Comparison of ENCODE assay signal across 7 cellular contexts in the genomic region with DNA sequence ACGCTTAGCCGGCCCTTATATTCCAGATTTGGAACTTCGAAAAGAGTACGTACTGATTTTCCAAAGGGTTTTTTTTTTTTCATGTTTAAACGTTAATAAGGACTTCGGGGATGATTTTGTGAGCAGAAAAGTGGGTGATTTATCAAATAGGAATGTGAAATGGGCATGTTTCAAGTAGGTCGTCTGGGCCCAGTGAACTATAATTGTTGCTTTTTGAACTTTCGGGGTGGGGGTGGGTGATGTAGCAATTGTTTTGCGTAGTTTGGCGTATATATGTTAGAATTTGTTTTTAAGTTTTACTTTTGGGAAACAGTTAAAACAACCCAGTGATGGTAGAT. TPM values are rescaled to one million over a fixed set of nuclear protein-coding genes. Genes with fewer than 3 reads are reported as not detected.
DNase-seq lines count a peak whose midpoint lies in the region; ATAC-seq and TF ChIP-seq lines count a peak whose summit lies in the region.

No MANE protein-coding gene starts in this region.

- H3K27me3 Mint-ChIP-seq in HFFc6 (ENCODE audit: insufficient read depth), result peaks cover 17% of the 10 kb centered on the region

- H3K4me1 ChIP-seq in stomach smooth muscle (ENCODE audit: control insufficient read depth, insufficient read depth, low read length), result peaks cover 26% of the 10 kb centered on the region

- no peak for ATAC-seq in activated naive CD4-positive, alpha-beta T cell treated with anti-CD3 and anti-CD28 coated beads, Interleukin-2, amount 50 U/mL, for 72 hours
- ATAC-seq in HG02623 (IDR thresholded peaks at IDR 0.05; ENCODE audit: unreplicated experiment) (no peak), HG02981 (IDR thresholded peaks at IDR 0.05; ENCODE audit: unreplicated experiment) (no peak)

- H3K9me3 Mint-ChIP-seq in HFFc6, result no peaks in the 10 kb centered on the region
- no peaks in the 10 kb centered on the region for H3K9me3 Mint-ChIP-seq in activated naive CD4-positive, alpha-beta T cell treated with anti-CD3 and anti-CD28 coated beads, Interleukin-2, amount 50 U/mL, for 72 hours

- TF ChIP-seq CTCF in HFFc6 (IDR thresholded peaks at IDR 0.05), result 0 out of 2 replicates have a peak, but pooled peaks have one; percentile 16

- H3K36me3 Mint-ChIP-seq in HFFc6 (ENCODE audit: low read depth), result peaks cover 54% of the 10 kb centered on the region
- H3K36me3 Mint-ChIP-seq in activated naive CD4-positive, alpha-beta T cell treated with anti-CD3 and anti-CD28 coated beads, Interleukin-2, amount 50 U/mL, for 72 hours, result peaks cover 51 to 69% of the 10 kb centered on the region in 2 donors

- H3K27ac ChIP-seq in stomach smooth muscle (ENCODE audit: low read length), result peak overlapping the region; percentile 98

- peak overlapping the region; percentile 95 for H3K4me3 ChIP-seq in iPS-18c (ENCODE audit: insufficient read depth, low read depth, low read length)
- peak overlapping the region; percentile 93 to 95 for H3K4me3 ChIP-seq in stomach smooth muscle (ENCODE audit: low read length in 2 of 2)

- peak overlapping the region; percentile 99 to 100 for H3K9ac ChIP-seq in stomach smooth muscle (ENCODE audit: low read length in 2 of 2)

- H3K9me3 ChIP-seq in iPS-18c (ENCODE audit: control insufficient read depth, insufficient read depth, low read length), result no peaks in the 10 kb centered on the region
- no peaks in the 10 kb centered on the region for H3K9me3 ChIP-seq in stomach smooth muscle (ENCODE audit: control insufficient read depth in 2 of 2, low read length in 2 of 2)

- H3K36me3 ChIP-seq in stomach smooth muscle (ENCODE audit: control insufficient read depth in 2 of 2, insufficient read depth in 2 of 2, low read length in 2 of 2), result no peaks in the 10 kb centered on the region

- H3K4me3 Mint-ChIP-seq in HFFc6, result peak overlapping the region; percentile 93

- peaks cover 74% of the 10 kb centered on the region for H3K4me1 Mint-ChIP-seq in HFFc6 (ENCODE audit: low read depth)

- H3K27ac Mint-ChIP-seq in HFFc6, result peak overlapping the region; percentile 95
- peak overlapping the region; percentile 98 to 100 for H3K27ac Mint-ChIP-seq in activated naive CD4-positive, alpha-beta T cell treated with anti-CD3 and anti-CD28 coated beads, Interleukin-2, amount 50 U/mL, for 72 hours

- DNase-seq in HFFc6 (no peak), cerebellar nuclear complex (lab: John Stamatoyannopoulos, UW) (no peak)
- no peak for DNase-seq in activated naive CD4-positive, alpha-beta T cell treated with anti-CD3 and anti-CD28 coated beads, Interleukin-2, amount 50 U/mL, for 72 hours (ENCODE audit: low spot score in 2 of 2)

- no peaks in the 10 kb centered on the region for H3K27me3 ChIP-seq in stomach smooth muscle (ENCODE audit: control insufficient read depth in 1 of 2, insufficient read depth in 2 of 2, low read length in 2 of 2)

RNA-seq across cellular contexts. Expression of gene PBLD, which starts 0.3 kb away (rescaled TPM):
- 10 to 100 TPM in 5 of 6 experiments, 1 to 10 TPM in 1; 9.9 to 13.6 (median 11.5) TPM for total RNA-seq in HFFc6 (2021; fragmentation: NEBNext Ultra II Directional; extraction: Animal tissue kit (Norgen Biotek cat#: 25700))
- 1 to 10 TPM in 1 of 2 donors, under 1 TPM in 1; 0.34 to 1.7 TPM for total RNA-seq in activated naive CD4-positive, alpha-beta T cell treated with anti-CD3 and anti-CD28 coated beads, Interleukin-2, amount 50 U/mL, for 72 hours

RNA-seq across cellular contexts. Expression of gene HNRNPH3, which starts 1.2 kb away (rescaled TPM):
- total RNA-seq in HFFc6 (2021; fragmentation: NEBNext Ultra II Directional; extraction: Animal tissue kit (Norgen Biotek cat#: 25700)), result 100 to 1,000 TPM; 105 to 170 (median 136) TPM
- total RNA-seq in activated naive CD4-positive, alpha-beta T cell treated with anti-CD3 and anti-CD28 coated beads, Interleukin-2, amount 50 U/mL, for 72 hours, result 100 to 1,000 TPM; 117 to 150 TPM

Comparison
In these comparisons a context has a peak if more than half of its experiments do, and no peak if none do; other contexts are left out.
1. RNA of gene PBLD, which starts 0.3 kb away (total RNA-seq): 9.9 to 13.6 TPM in HFFc6; 0.34 to 1.7 TPM in activated naive CD4-positive, alpha-beta T cell treated with anti-CD3 and anti-CD28 coated beads, Interleukin-2, amount 50 U/mL, for 72 hours; every median in the first group is over 4 times any median in the second.